In the genomic region with DNA sequence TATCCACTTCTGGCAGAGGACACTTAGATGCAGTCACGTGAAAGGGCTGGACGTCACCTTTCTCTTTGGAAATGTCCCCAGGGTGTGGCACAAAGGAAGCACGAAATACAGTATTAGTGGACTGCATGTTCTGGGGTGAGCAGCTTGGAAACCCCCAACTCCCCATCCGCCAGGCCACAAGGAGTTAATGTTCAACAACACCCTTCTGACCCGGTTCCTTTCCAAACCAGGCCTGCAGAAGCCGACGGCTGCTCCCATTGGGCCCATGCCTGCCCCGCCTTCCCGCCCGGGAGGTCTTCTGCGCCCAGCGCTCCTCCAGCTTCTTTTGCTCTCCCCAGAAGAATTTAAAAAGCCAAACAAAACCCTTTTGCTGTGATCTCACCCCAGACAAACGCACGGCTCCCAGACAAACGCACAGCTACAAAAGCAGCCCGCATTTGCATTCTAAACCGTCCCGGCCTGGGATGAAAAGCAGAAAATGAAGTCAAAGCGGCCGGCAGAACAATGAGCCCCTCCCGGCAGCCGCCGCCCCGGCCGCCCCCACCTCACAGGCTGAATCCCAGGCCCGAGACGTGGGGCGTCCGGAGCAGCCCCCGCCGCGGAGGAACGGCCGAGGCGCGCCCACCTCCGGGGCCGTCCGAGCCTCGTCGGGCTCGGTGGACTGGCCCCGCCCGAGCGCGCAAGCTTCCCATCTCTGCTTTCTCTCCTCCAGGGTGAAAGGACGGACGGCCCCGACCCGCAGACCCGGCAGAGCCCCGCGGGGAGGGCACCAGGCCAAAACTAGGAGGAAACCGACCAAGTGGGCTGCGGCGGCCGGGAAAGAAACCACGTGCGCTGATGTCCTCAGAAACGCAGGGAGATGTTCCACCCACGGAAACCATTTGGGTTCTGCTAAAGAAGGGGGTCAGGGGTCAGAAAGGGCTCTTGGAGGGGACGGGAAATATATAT, we compare ENCODE assay signal across 8 cellular contexts.
DNase-seq lines count a peak whose midpoint lies in the region; ATAC-seq and TF ChIP-seq lines count a peak whose summit lies in the region.

No MANE protein-coding gene starts in this region.

- no peak for ATAC-seq in GM19467 (IDR thresholded peaks at IDR 0.05; ENCODE audit: unreplicated experiment)

- H3K27ac ChIP-seq in caudate nucleus (ENCODE audit: low read depth, low read length) (peak overlapping the region; percentile 79), skin epidermis (peak overlapping the region in 19 of 21 experiments; percentile 45 to 88 (median 76))

- no peak for DNase-seq in HFF-Myc (ENCODE audit: extremely low read depth, low read depth)
- peak in 52 of 61 donors; percentile 7 to 80 (median 42) for DNase-seq in caudate nucleus (lab: John Stamatoyannopoulos, UW)
- peak; percentile 91 for DNase-seq in islet precursor cell
- DNase-seq in NCI-H446 (lab: John Stamatoyannopoulos, UW) = no peak
- DNase-seq in foreskin melanocyte = no peak
- DNase-seq in mesenteric fat pad (ENCODE audit: low spot score) = no peak

- TF ChIP-seq CTCF in HFF-Myc (IDR thresholded peaks at IDR 0.05; ENCODE audit: low read depth, low read length, missing control alignments) = no peak

- H3K4me3 ChIP-seq in HFF-Myc (replicated peaks; ENCODE audit: low read depth, low read length) = peak overlapping the region; percentile 44
- peak overlapping the region; percentile 32 to 51 (median 42) for H3K4me3 ChIP-seq in skin epidermis

Comparison
In these comparisons a context has a peak if more than half of its experiments do, and no peak if none do; other contexts are left out.
1. DNase-seq: peak in caudate nucleus (52 of 61) and islet precursor cell (single experiment); none in HFF-Myc (single experiment), NCI-H446 (0 of 2), foreskin melanocyte (single experiment) and mesenteric fat pad (single experiment).